In the genomic region with DNA sequence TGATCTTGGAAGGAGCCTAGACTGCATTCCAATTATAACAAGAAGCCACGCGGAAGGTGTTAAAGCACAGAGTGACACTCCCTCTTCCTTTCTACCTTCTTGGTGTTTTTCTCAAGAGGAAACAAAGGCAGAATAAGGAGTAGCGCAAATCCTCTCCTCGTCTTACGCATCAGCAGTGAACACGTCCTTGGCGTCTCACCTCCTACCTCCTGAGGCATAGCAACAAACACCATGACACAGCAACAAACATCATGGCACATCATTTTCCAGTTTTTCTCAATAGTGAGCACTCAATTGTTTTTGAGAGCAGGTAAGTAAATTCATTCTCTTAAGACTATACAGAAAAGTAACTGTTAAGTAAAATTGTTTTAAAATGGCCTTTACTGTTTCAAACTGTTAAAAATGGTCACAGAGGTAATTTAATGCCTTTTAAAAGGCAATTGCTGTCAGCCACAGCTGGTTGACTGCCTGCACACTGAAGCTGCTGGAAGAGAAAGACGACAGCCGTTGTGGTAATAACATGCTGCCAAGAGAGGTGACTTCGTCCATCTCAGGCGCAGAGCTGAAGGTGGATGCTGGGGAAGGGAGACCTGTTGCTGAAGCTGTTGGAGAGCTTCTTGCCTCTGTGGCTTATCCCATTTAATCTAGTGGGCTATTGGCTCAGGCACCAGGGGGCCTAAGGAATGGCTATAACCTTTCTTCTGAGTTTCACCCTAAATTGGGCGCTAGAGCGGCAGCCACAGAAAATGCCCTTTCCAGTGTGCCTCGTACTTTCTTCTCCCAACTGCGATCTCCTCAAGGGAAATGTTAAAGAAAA, we compare ENCODE assay signal across 24 cellular contexts.
"Had no signal": no experiment of that assay in that cellular context is flagged by ENCODE, and none has a peak within 500 bp of the region (broad histone marks: within the 10 kb centered on the region; RNA-seq: fewer than 3 reads in every experiment).

No MANE protein-coding gene starts in this region.

- H2AFZ ChIP-seq: hepatocyte had no signal

- ATAC-seq: activated CD4-positive, CD25-positive, alpha-beta regulatory T cell treated with anti-CD3 and anti-CD28 coated beads, Interleukin-2, amount 50 U/mL, for 24 hours; activated CD8-positive, alpha-beta T cell treated with anti-CD3 and anti-CD28 coated beads, Interleukin-2, amount 10 ng/mL, durations not matched to agents 7 days and 5 days; activated naive CD4-positive, alpha-beta T cell treated with anti-CD3 and anti-CD28 coated beads, Interleukin-2, amount 50 U/mL, for 72 hours; foreskin keratinocyte; left ventricle myocardium superior; natural killer cell had no signal

- H3K36me3 ChIP-seq: right lobe of liver had no signal

- H3K36me3 Mint-ChIP-seq: activated naive CD4-positive, alpha-beta T cell treated with anti-CD3 and anti-CD28 coated beads, Interleukin-2, amount 50 U/mL, for 72 hours; brain; natural killer cell had no signal

- H3K4me3 ChIP-seq: hepatocyte, right lobe of liver, smooth muscle cell, testis had no signal

- H3K27ac ChIP-seq: foreskin keratinocyte, hepatocyte, testis had no signal

- H3K79me2 ChIP-seq: hepatocyte had no signal

- H3K27ac Mint-ChIP-seq: activated CD4-positive, alpha-beta T cell treated with anti-CD3 and anti-CD28 coated beads, Interleukin-2, amount 10 ng/mL, durations not matched to agents 7 days and 5 days; activated CD8-positive, alpha-beta T cell treated with anti-CD3 and anti-CD28 coated beads, Interleukin-2, amount 10 ng/mL, durations not matched to agents 7 days and 5 days; activated naive CD4-positive, alpha-beta T cell treated with anti-CD3 and anti-CD28 coated beads, Interleukin-2, amount 50 U/mL, for 72 hours; activated T-helper 1 cell treated with anti-CD3 and anti-CD28 coated beads, Interleukin-12 subunit alpha, Interleukin-12 subunit beta, Interleukin-2, Interleukin-4 antibody, amounts not matched to agents 30 ng/mL and 10 ng/mL and 1 ng/mL, durations not matched to agents 14 hours and 24 hours and 36 hours; brain; natural killer cell had no signal

- H3K4me3 Mint-ChIP-seq: activated CD4-positive, alpha-beta T cell treated with anti-CD3 and anti-CD28 coated beads, Interleukin-2, amount 10 ng/mL, durations not matched to agents 7 days and 5 days; activated CD8-positive, alpha-beta T cell treated with anti-CD3 and anti-CD28 coated beads, Interleukin-2, amount 10 ng/mL, durations not matched to agents 7 days and 5 days; activated T-helper 1 cell treated with anti-CD3 and anti-CD28 coated beads, Interleukin-12 subunit alpha, Interleukin-12 subunit beta, Interleukin-2, Interleukin-4 antibody, amounts not matched to agents 30 ng/mL and 10 ng/mL and 1 ng/mL, durations not matched to agents 14 hours and 24 hours and 36 hours; brain; natural killer cell had no signal

- H3K9me3 ChIP-seq: right lobe of liver, testis had no signal

- DNase-seq: activated CD4-positive, alpha-beta T cell treated with anti-CD3 and anti-CD28 coated beads, Interleukin-2, amount 10 ng/mL, durations not matched to agents 7 days and 5 days; activated CD8-positive, alpha-beta T cell treated with anti-CD3 and anti-CD28 coated beads, Interleukin-2, amount 10 ng/mL, durations not matched to agents 7 days and 5 days; activated gamma-delta T cell; aorta; caudate nucleus; dermis blood vessel endothelial cell; effector CD8-positive, alpha-beta T cell; erythroblast; foreskin keratinocyte; left ventricle myocardium superior; midbrain; natural killer cell; stimulated activated CD4-positive, alpha-beta T cell treated with anti-CD3 and anti-CD28 coated beads, Interleukin-2, amount 100 ng/mL, for 48 hours; stimulated activated naive CD4-positive, alpha-beta T cell; T-helper 2 cell; testis; trophoblast cell had no signal

- H3K27me3 ChIP-seq: foreskin keratinocyte, hepatocyte, right lobe of liver, testis had no signal

- H3K9me3 Mint-ChIP-seq: activated T-helper 1 cell treated with anti-CD3 and anti-CD28 coated beads, Interleukin-12 subunit alpha, Interleukin-12 subunit beta, Interleukin-2, Interleukin-4 antibody, amounts not matched to agents 30 ng/mL and 10 ng/mL and 1 ng/mL, durations not matched to agents 14 hours and 24 hours and 36 hours; brain had no signal

- H3K4me1 ChIP-seq: foreskin keratinocyte, testis had no signal

- H3K27me3 Mint-ChIP-seq: activated CD4-positive, alpha-beta T cell treated with anti-CD3 and anti-CD28 coated beads, Interleukin-2, amount 10 ng/mL, durations not matched to agents 7 days and 5 days had no signal

- H3K4me2 ChIP-seq: hepatocyte, smooth muscle cell had no signal
